In the genomic region with DNA sequence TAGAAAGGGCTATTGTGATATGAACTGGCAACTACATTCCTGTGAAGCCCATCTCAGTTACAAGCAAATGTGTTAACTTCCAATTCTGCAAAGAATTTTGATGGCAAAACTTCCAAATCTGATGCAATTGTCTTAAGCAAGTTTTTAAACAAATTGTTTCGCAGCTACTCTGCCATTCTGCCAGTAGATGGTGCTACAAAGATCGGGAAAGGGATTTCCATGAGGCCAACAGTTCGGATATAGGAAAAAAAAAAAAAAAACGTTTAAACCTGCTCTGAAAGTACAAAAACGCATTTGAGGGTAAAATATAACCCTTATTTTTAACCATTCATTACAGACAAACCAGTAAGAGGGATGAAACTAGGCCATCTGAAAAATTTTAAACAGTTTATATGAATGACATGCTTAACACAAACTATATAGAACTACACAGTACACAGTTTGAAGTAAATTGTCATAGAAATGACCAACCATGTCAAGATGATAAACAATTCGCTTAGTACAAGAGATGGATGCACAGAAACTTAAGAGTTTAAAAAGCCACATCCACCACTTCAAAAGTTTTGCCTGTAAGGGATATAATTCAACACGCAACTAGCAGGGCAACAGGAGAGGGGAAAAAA, we compare ENCODE assay signal across 8 cellular contexts. TPM values are rescaled to one million over a fixed set of nuclear protein-coding genes. Genes with fewer than 3 reads are reported as not detected.
A peak's percentile ranks its signal among the peaks of the same experiment; 100 is the strongest.
DNase-seq lines count a peak whose midpoint lies in the region; ATAC-seq and TF ChIP-seq lines count a peak whose summit lies in the region.

No MANE protein-coding gene starts in this region.

- no peak for TF ChIP-seq EP300 in suprapubic skin (IDR thresholded peaks at IDR 0.05)

- in situ Hi-C loops in brain microvascular endothelial cell (cut with HindIII; ENCODE audit: low pct_ligation_motif_present, low sequenced_read_pairs), result no loop called here

- 3% methylated on average over 7 of the region's 7 CpGs for WGBS in suprapubic skin

- H3K36me3 ChIP-seq in brain microvascular endothelial cell (replicated peaks), result peaks cover 4% of the 10 kb centered on the region
- H3K36me3 ChIP-seq in suprapubic skin, result no peaks in the 10 kb centered on the region

- H3K9me3 ChIP-seq in suprapubic skin, result no peaks in the 10 kb centered on the region

- ATAC-seq in HG02610 (IDR thresholded peaks at IDR 0.05; ENCODE audit: unreplicated experiment), result no peak
- ATAC-seq in GM18867 (IDR thresholded peaks at IDR 0.05; ENCODE audit: unreplicated experiment), result no peak

- no peak overlapping the region for H3K27ac ChIP-seq in brain microvascular endothelial cell
- H3K27ac ChIP-seq in suprapubic skin, result no peak overlapping the region

- peaks cover 37% of the 10 kb centered on the region for H3K4me1 ChIP-seq in suprapubic skin

- DNase-seq in CMK (ENCODE audit: low read depth), result peak; percentile 30
- peak; percentile 77 for DNase-seq in H4 (ENCODE audit: low spot score)
- DNase-seq in NCI-H82 treated with DMSO at 0.1 percent for 48 hours (lab: John Stamatoyannopoulos, UW; ENCODE audit: unreplicated experiment), result peak; percentile 24
- DNase-seq in brain microvascular endothelial cell, result peak; percentile 35
- DNase-seq in kidney tubule cell (ENCODE audit: low spot score), result peak; percentile 66
- DNase-seq in suprapubic skin (ENCODE audit: low spot score in 2 of 2), result no peak

- TF ChIP-seq POLR2A in suprapubic skin (IDR thresholded peaks at IDR 0.05), result no peak

- H3K27me3 ChIP-seq in brain microvascular endothelial cell (replicated peaks), result no peaks in the 10 kb centered on the region
- no peaks in the 10 kb centered on the region for H3K27me3 ChIP-seq in suprapubic skin

- H3K4me3 ChIP-seq in brain microvascular endothelial cell (ENCODE audit: low read depth, low read length), result peak overlapping the region; percentile 99
- H3K4me3 ChIP-seq in suprapubic skin, result peak overlapping the region; percentile 66

- TF ChIP-seq CTCF in brain microvascular endothelial cell (IDR thresholded peaks at IDR 0.05; ENCODE audit: low read depth, low read length, missing control alignments) (peak; percentile 80), suprapubic skin (IDR thresholded peaks at IDR 0.05) (peak; percentile 61 to 69)

RNA-seq across cellular contexts. Expression of a gene that starts 2.2 kb away (rescaled TPM):
- 9.2 and 10.7 TPM in 2 replicates for total RNA-seq in H4 (2014; rRNA removed; shearing (Covaris generic))
- 1 to 10 TPM; 7.6 to 9.8 (median 8.7) TPM for total RNA-seq in suprapubic skin

RNA-seq across cellular contexts. Expression of a gene that starts 16.1 kb away (rescaled TPM):
- 0.27 and 0.37 TPM in 2 replicates for total RNA-seq in H4 (2014; rRNA removed; shearing (Covaris generic))
- total RNA-seq in suprapubic skin, result 10 to 100 TPM in 1 of 4 donors, 1 to 10 TPM in 3; 1.2 to 29.1 (median 3.4) TPM

Comparison
In these comparisons a context has a peak if more than half of its experiments do, and no peak if none do; other contexts are left out.
1. DNase-seq: peak in CMK (single experiment), H4 (single experiment), NCI-H82 treated with DMSO at 0.1 percent for 48 hours (single experiment), brain microvascular endothelial cell (single experiment) and kidney tubule cell (single experiment); none in suprapubic skin (0 of 2).